In the genomic region with DNA sequence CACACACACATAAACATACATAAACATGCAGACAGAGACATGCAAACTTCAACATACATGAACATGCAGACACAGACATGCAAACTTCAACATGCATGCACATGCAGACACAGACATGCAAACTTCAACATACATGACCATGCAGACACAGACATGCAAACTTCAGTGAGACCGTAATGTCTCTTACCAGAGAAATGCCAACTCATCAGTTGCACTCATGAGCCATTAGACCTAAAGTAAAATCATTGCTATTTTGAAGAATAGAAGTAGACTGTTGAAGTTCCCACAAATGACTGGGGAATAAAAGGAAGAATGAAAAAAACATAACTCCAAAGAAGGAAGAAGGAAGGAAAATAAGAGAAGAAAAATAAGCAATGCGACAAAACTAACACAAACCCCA, we compare ENCODE assay signal across 20 cellular contexts.
"Had no signal": no experiment of that assay in that cellular context is flagged by ENCODE, and none has a peak within 500 bp of the region (broad histone marks: within the 10 kb centered on the region; RNA-seq: fewer than 3 reads in every experiment).

No MANE protein-coding gene starts in this region.

- ATAC-seq: Panc1, PC-3, Right ventricle myocardium inferior, SK-N-SH treated with all-trans-retinoic acid at 6 μM for 48 hours had no signal

- H3K9me3 ChIP-seq: SJCRH30 had no signal

- H3K27me3 ChIP-seq: SJCRH30 had no signal

- H3K4me1 ChIP-seq: SJCRH30 had no signal

- DNase-seq: IMR-90, MV-4-11, NCI-H1048, NCI-H1105, NCI-H1417, NCI-H1436 treated with DMSO at 0.1 percent for 48 hours, NCI-H1694, NCI-H187 treated with DMSO at 0.1 percent for 48 hours, NCI-H2029 treated with DMSO at 0.1 percent for 48 hours, NCI-H2107, NCI-H2227 treated with DMSO at 0.1 percent for 48 hours, NCI-H524, NCI-H526 treated with DMSO at 0.1 percent for 48 hours, NCI-H774, PC-3, SHP77 treated with DMSO at 0.1 percent for 48 hours, SJCRH30 had no signal

- H3K4me3 ChIP-seq: SJCRH30 had no signal

- H3K36me3 ChIP-seq: SJCRH30 had no signal

- H3K27ac ChIP-seq: SJCRH30 had no signal
